In genomic region chr13:46992383-46992952, GRCh38 we compare ENCODE assay signal across 7 cellular contexts.
A peak's percentile ranks its signal among the peaks of the same experiment; 100 is the strongest.
DNase-seq lines count a peak whose midpoint lies in the region; ATAC-seq and TF ChIP-seq lines count a peak whose summit lies in the region.

No MANE protein-coding gene starts in this region.

- no peak overlapping the region for H4K5ac ChIP-seq in mesendoderm (ENCODE audit: low read length)

- H3K36me3 ChIP-seq in mesendoderm (ENCODE audit: control insufficient read depth, insufficient read depth, low read length) (no peaks in the 10 kb centered on the region), esophagus squamous epithelium (no peaks in the 10 kb centered on the region)

- no peak overlapping the region for H3K27ac Mint-ChIP-seq in T-helper 2 cell treated with Interferon-gamma antibody and Interleukin-4, amounts not matched to agents 5 μg/mL and 100 μg/mL, for 36 hours

- H3K9me3 Mint-ChIP-seq in T-helper 2 cell treated with Interferon-gamma antibody and Interleukin-4, amounts not matched to agents 5 μg/mL and 100 μg/mL, for 36 hours: no peaks in the 10 kb centered on the region

- no peak overlapping the region for H3K27ac ChIP-seq in mesendoderm (ENCODE audit: low read depth, low read length)
- no peak overlapping the region for H3K27ac ChIP-seq in esophagus squamous epithelium

- H3K27me3 ChIP-seq in mesendoderm (ENCODE audit: insufficient read depth, low read length, poor library complexity) (no peaks in the 10 kb centered on the region), esophagus squamous epithelium (no peaks in the 10 kb centered on the region)

- DNase-seq in SW480 (ENCODE audit: low spot score): peak; percentile 24
- peak; percentile 43 for DNase-seq in mesendoderm
- DNase-seq in esophagus squamous epithelium (lab: John Stamatoyannopoulos, UW): no peak
- no peak for DNase-seq in T-helper 2 cell treated with Interferon-gamma antibody and Interleukin-4, amounts not matched to agents 5 μg/mL and 100 μg/mL, for 36 hours (ENCODE audit: low spot score)

- no peak overlapping the region for H4K8ac ChIP-seq in mesendoderm (ENCODE audit: low read depth, low read length)

- no peak overlapping the region for H3K4me3 Mint-ChIP-seq in T-helper 2 cell treated with Interferon-gamma antibody and Interleukin-4, amounts not matched to agents 5 μg/mL and 100 μg/mL, for 36 hours

- no peak overlapping the region for H2BK5ac ChIP-seq in mesendoderm (ENCODE audit: low read length)

- H2BK120ac ChIP-seq in mesendoderm (ENCODE audit: low read depth, low read length): no peak overlapping the region

- intact Hi-C loops in esophagus squamous epithelium (cut with DNase I): no loop called here

- H3K18ac ChIP-seq in mesendoderm (ENCODE audit: low read length): no peak overlapping the region

- no peak overlapping the region for H3K56ac ChIP-seq in mesendoderm (ENCODE audit: low read length)

- no CpG with 5 or more reads among the region's 3 CpGs for WGBS in mesendoderm (ENCODE audit: extremely low coverage, insufficient coverage, low lambda C conversion rate)
- WGBS in esophagus squamous epithelium, 2 donors: 59% methylated on average over 3 of the region's 3 CpGs

- H3K79me2 ChIP-seq in mesendoderm (ENCODE audit: control insufficient read depth, insufficient read depth, low read length): no peaks in the 10 kb centered on the region

- H2BK15ac ChIP-seq in mesendoderm (replicated peaks; ENCODE audit: low read depth): no peak overlapping the region

- no peak overlapping the region for H3K4ac ChIP-seq in mesendoderm (ENCODE audit: low read depth, low read length)

- H3K9ac ChIP-seq in mesendoderm (ENCODE audit: low read length): no peak overlapping the region

- H3K4me1 ChIP-seq in mesendoderm (ENCODE audit: control insufficient read depth, low read depth, low read length) (no peaks in the 10 kb centered on the region), esophagus squamous epithelium (peaks cover 0 to 10% (median 0%) of the 10 kb centered on the region in 3 donors)

- H3K27me3 Mint-ChIP-seq in T-helper 2 cell treated with Interferon-gamma antibody and Interleukin-4, amounts not matched to agents 5 μg/mL and 100 μg/mL, for 36 hours (ENCODE audit: low read depth): peaks cover 2% of the 10 kb centered on the region

- no peak for TF ChIP-seq POLR2A in esophagus squamous epithelium (IDR thresholded peaks at IDR 0.05)

- H3K4me1 Mint-ChIP-seq in T-helper 2 cell treated with Interferon-gamma antibody and Interleukin-4, amounts not matched to agents 5 μg/mL and 100 μg/mL, for 36 hours (ENCODE audit: low read depth): no peaks in the 10 kb centered on the region

- H3K36me3 Mint-ChIP-seq in T-helper 2 cell treated with Interferon-gamma antibody and Interleukin-4, amounts not matched to agents 5 μg/mL and 100 μg/mL, for 36 hours (ENCODE audit: low read depth): no peaks in the 10 kb centered on the region

- TF ChIP-seq CTCF in GM12874 (IDR thresholded peaks at IDR 0.05; ENCODE audit: insufficient read depth, low read depth, low read length) (peak; percentile 56), esophagus squamous epithelium (IDR thresholded peaks at IDR 0.05) (peak in 1 of 6 experiments; percentile 33)

- no peak overlapping the region for H3K23ac ChIP-seq in mesendoderm (ENCODE audit: low read length)

- H3K4me2 ChIP-seq in mesendoderm (ENCODE audit: low read length): no peak overlapping the region

- H2AK5ac ChIP-seq in mesendoderm (ENCODE audit: low read length): no peak overlapping the region

- ATAC-seq in HG03280 (IDR thresholded peaks at IDR 0.05; ENCODE audit: unreplicated experiment) (peak; percentile 69), GM21528 (IDR thresholded peaks at IDR 0.05; ENCODE audit: low FRiP score, unreplicated experiment) (no peak)

- H3K79me1 ChIP-seq in mesendoderm (ENCODE audit: low read length): no peaks in the 10 kb centered on the region

- no peaks in the 10 kb centered on the region for H3K9me3 ChIP-seq in esophagus squamous epithelium

- H3K4me3 ChIP-seq in mesendoderm (ENCODE audit: low read length) (no peak overlapping the region), esophagus squamous epithelium (no peak overlapping the region)

Comparison
In these comparisons a context has a peak if more than half of its experiments do, and no peak if none do; other contexts are left out.
1. DNase-seq: peak in SW480 (single experiment) and mesendoderm (single experiment); none in esophagus squamous epithelium (single experiment) and T-helper 2 cell treated with Interferon-gamma antibody and Interleukin-4, amounts not matched to agents 5 μg/mL and 100 μg/mL, for 36 hours (single experiment).